22 cellular contexts compared by ENCODE assay signal in genomic region chr20:64229537-64230061, GRCh38. TPM values are rescaled to one million over a fixed set of nuclear protein-coding genes. Genes with fewer than 3 reads are reported as not detected.
DNase-seq lines count a peak whose midpoint lies in the region; ATAC-seq and TF ChIP-seq lines count a peak whose summit lies in the region.
"Had no signal": no experiment of that assay in that cellular context is flagged by ENCODE, and none has a peak within 500 bp of the region (broad histone marks: within the 10 kb centered on the region; RNA-seq: fewer than 3 reads in every experiment).

No MANE protein-coding gene starts in this region.

- ATAC-seq in heart left ventricle (no peak), left cardiac atrium (no peak)
- ATAC-seq in natural killer cell treated with Interleukin-12 subunit alpha and Interleukin-12 subunit beta and Interleukin-15 and Interleukin-18, amount 100 ng/mL, for 72 hours, result no peak
- ATAC-seq: activated CD4-positive, alpha-beta T cell treated with anti-CD3 and anti-CD28 coated beads for 36 hours; activated CD8-positive, alpha-beta T cell treated with anti-CD3 and anti-CD28 coated beads for 36 hours; body of pancreas; right cardiac atrium had no signal

- H3K27me3 Mint-ChIP-seq in chondrocyte (ENCODE audit: low read depth), result no peaks in the 10 kb centered on the region
- peaks cover 0 to 4% of the 10 kb centered on the region in 2 donors for H3K27me3 Mint-ChIP-seq in natural killer cell treated with Interleukin-12 subunit alpha and Interleukin-12 subunit beta and Interleukin-15 and Interleukin-18, amount 100 ng/mL, for 72 hours
- H3K27me3 Mint-ChIP-seq: activated CD4-positive, alpha-beta T cell treated with anti-CD3 and anti-CD28 coated beads for 36 hours; activated CD8-positive, alpha-beta T cell treated with anti-CD3 and anti-CD28 coated beads for 36 hours had no signal

- no peak for TF ChIP-seq CTCF in heart left ventricle (IDR thresholded peaks at IDR 0.05)
- no peak for TF ChIP-seq CTCF in chondrocyte (IDR thresholded peaks at IDR 0.05)

- no peaks in the 10 kb centered on the region for H3K36me3 ChIP-seq in heart left ventricle
- H3K36me3 ChIP-seq: stomach, uterus had no signal

- H3K27ac Mint-ChIP-seq in chondrocyte (ENCODE audit: unreplicated experiment), result no peak overlapping the region
- H3K27ac Mint-ChIP-seq in natural killer cell treated with Interleukin-12 subunit alpha and Interleukin-12 subunit beta and Interleukin-15 and Interleukin-18, amount 100 ng/mL, for 72 hours, result no peak overlapping the region
- H3K27ac Mint-ChIP-seq: activated CD4-positive, alpha-beta T cell treated with anti-CD3 and anti-CD28 coated beads for 36 hours; activated CD8-positive, alpha-beta T cell treated with anti-CD3 and anti-CD28 coated beads for 36 hours; activated naive CD4-positive, alpha-beta T cell treated with anti-CD3 and anti-CD28 coated beads, Interleukin-2, amount 10 ng/mL, durations not matched to agents 7 days and 5 days had no signal

- no peaks in the 10 kb centered on the region for H3K27me3 ChIP-seq in heart left ventricle
- H3K27me3 ChIP-seq: body of pancreas, stomach, uterus had no signal

- no peak overlapping the region for H3K27ac ChIP-seq in heart left ventricle
- H3K27ac ChIP-seq: body of pancreas, parathyroid adenoma, stomach, uterus had no signal

- DNase-seq in heart left ventricle, result peak in 3 of 5 donors; percentile 2 to 32 (median 7)
- no peak for DNase-seq in left cardiac atrium
- DNase-seq in chondrocyte (ENCODE audit: low spot score), result peak; percentile 51
- peak; percentile 36 for DNase-seq in left kidney (ENCODE audit: low read depth, low spot score)
- no peak for DNase-seq in activated CD8-positive, alpha-beta memory T cell treated with anti-CD3 and anti-CD28 coated beads, Interleukin-2, amount 50 U/mL, for 4 hours
- DNase-seq in NCI-H1092 (lab: John Stamatoyannopoulos, UW), result no peak
- no peak for DNase-seq in NCI-H526 treated with DMSO at 0.1 percent for 48 hours (lab: John Stamatoyannopoulos, UW)
- DNase-seq in natural killer cell treated with Interleukin-12 subunit alpha and Interleukin-12 subunit beta and Interleukin-15 and Interleukin-18, amount 100 ng/mL, for 72 hours (ENCODE audit: low spot score), result no peak
- DNase-seq: activated CD4-positive, alpha-beta T cell treated with anti-CD3 and anti-CD28 coated beads for 36 hours; activated CD8-positive, alpha-beta T cell treated with anti-CD3 and anti-CD28 coated beads for 36 hours; activated naive CD4-positive, alpha-beta T cell treated with anti-CD3 and anti-CD28 coated beads, Interleukin-2, amount 10 ng/mL, durations not matched to agents 7 days and 5 days; body of pancreas; effector CD4-positive, alpha-beta T cell; NCI-H1105; NCI-H187 treated with DMSO at 0.1 percent for 48 hours; NCI-H2171; NCI-H510A; SHP77 treated with DMSO at 0.1 percent for 48 hours; stomach; uterus had no signal

- no peaks in the 10 kb centered on the region for H3K9me3 ChIP-seq in heart left ventricle
- H3K9me3 ChIP-seq: body of pancreas, stomach, uterus had no signal

- H3K9me3 Mint-ChIP-seq in chondrocyte (ENCODE audit: low read depth), result no peaks in the 10 kb centered on the region
- H3K9me3 Mint-ChIP-seq in natural killer cell treated with Interleukin-12 subunit alpha and Interleukin-12 subunit beta and Interleukin-15 and Interleukin-18, amount 100 ng/mL, for 72 hours, result no peaks in the 10 kb centered on the region
- H3K9me3 Mint-ChIP-seq: activated CD8-positive, alpha-beta T cell treated with anti-CD3 and anti-CD28 coated beads for 36 hours had no signal

- no peak overlapping the region for H3K4me3 Mint-ChIP-seq in chondrocyte (ENCODE audit: unreplicated experiment)
- no peak overlapping the region for H3K4me3 Mint-ChIP-seq in natural killer cell treated with Interleukin-12 subunit alpha and Interleukin-12 subunit beta and Interleukin-15 and Interleukin-18, amount 100 ng/mL, for 72 hours
- H3K4me3 Mint-ChIP-seq: activated CD4-positive, alpha-beta T cell treated with anti-CD3 and anti-CD28 coated beads for 36 hours; activated CD8-positive, alpha-beta T cell treated with anti-CD3 and anti-CD28 coated beads for 36 hours; activated naive CD4-positive, alpha-beta T cell treated with anti-CD3 and anti-CD28 coated beads, Interleukin-2, amount 10 ng/mL, durations not matched to agents 7 days and 5 days had no signal

- H3K4me1 Mint-ChIP-seq in chondrocyte (ENCODE audit: low read depth), result peaks cover 8% of the 10 kb centered on the region
- no peaks in the 10 kb centered on the region for H3K4me1 Mint-ChIP-seq in natural killer cell treated with Interleukin-12 subunit alpha and Interleukin-12 subunit beta and Interleukin-15 and Interleukin-18, amount 100 ng/mL, for 72 hours (ENCODE audit: low read depth in 2 of 2)

- peaks cover 0 to 30% (median 11%) of the 10 kb centered on the region in 12 donors for H3K4me1 ChIP-seq in heart left ventricle
- H3K4me1 ChIP-seq: uterus had no signal

- 80 to 91% (median 88%) methylated on average over 8 of the region's 8 CpGs for WGBS in heart left ventricle, 4 donors

- H3K4me3 ChIP-seq in heart left ventricle, result no peak overlapping the region
- H3K4me3 ChIP-seq: body of pancreas, stomach, uterus had no signal

- intact Hi-C loops in heart left ventricle (cut with DNase I) (loop anchor here in 1 of 10 donors (5.0 kb wide), 1 partner anchor 43 kb away; no protein-coding TSS in a partner anchor), left cardiac atrium (cut with DNase I) (no loop called here)

- no peak for TF ChIP-seq POLR2A in heart left ventricle (IDR thresholded peaks at IDR 0.05)

- H3K36me3 Mint-ChIP-seq in chondrocyte (ENCODE audit: low read depth), result no peaks in the 10 kb centered on the region
- H3K36me3 Mint-ChIP-seq in natural killer cell treated with Interleukin-12 subunit alpha and Interleukin-12 subunit beta and Interleukin-15 and Interleukin-18, amount 100 ng/mL, for 72 hours, result no peaks in the 10 kb centered on the region
- H3K36me3 Mint-ChIP-seq: activated naive CD4-positive, alpha-beta T cell treated with anti-CD3 and anti-CD28 coated beads, Interleukin-2, amount 10 ng/mL, durations not matched to agents 7 days and 5 days had no signal

RNA-seq across cellular contexts. Expression of gene PCMTD2, which starts 25.9 kb away (rescaled TPM):
- total RNA-seq in heart left ventricle, result 100 to 1,000 TPM in 1 of 9 donors, 10 to 100 TPM in 8; 41.7 to 128 (median 66.6) TPM
- polyA plus RNA-seq in heart left ventricle, result 10 to 100 TPM; 23.9 to 29.5 TPM
- total RNA-seq in left cardiac atrium, result 10 to 100 TPM; 54.9 to 76.4 TPM
- 31.5 to 48.2 TPM (median 38.1 TPM) in 3 replicates for total RNA-seq in chondrocyte
- total RNA-seq in natural killer cell treated with Interleukin-12 subunit alpha and Interleukin-12 subunit beta and Interleukin-15 and Interleukin-18, amount 100 ng/mL, for 72 hours, result 10 to 100 TPM; 17.4 to 21.8 TPM

Comparison
In these comparisons a context has a peak if more than half of its experiments do, and no peak if none do; other contexts are left out.
1. DNase-seq: peak in heart left ventricle (3 of 5), chondrocyte (single experiment) and left kidney (single experiment); none in left cardiac atrium (single experiment), activated CD8-positive, alpha-beta memory T cell treated with anti-CD3 and anti-CD28 coated beads, Interleukin-2, amount 50 U/mL, for 4 hours (single experiment), NCI-H1092 (single experiment), NCI-H526 treated with DMSO at 0.1 percent for 48 hours (single experiment) and natural killer cell treated with Interleukin-12 subunit alpha and Interleukin-12 subunit beta and Interleukin-15 and Interleukin-18, amount 100 ng/mL, for 72 hours (single experiment).